In the genomic region with DNA sequence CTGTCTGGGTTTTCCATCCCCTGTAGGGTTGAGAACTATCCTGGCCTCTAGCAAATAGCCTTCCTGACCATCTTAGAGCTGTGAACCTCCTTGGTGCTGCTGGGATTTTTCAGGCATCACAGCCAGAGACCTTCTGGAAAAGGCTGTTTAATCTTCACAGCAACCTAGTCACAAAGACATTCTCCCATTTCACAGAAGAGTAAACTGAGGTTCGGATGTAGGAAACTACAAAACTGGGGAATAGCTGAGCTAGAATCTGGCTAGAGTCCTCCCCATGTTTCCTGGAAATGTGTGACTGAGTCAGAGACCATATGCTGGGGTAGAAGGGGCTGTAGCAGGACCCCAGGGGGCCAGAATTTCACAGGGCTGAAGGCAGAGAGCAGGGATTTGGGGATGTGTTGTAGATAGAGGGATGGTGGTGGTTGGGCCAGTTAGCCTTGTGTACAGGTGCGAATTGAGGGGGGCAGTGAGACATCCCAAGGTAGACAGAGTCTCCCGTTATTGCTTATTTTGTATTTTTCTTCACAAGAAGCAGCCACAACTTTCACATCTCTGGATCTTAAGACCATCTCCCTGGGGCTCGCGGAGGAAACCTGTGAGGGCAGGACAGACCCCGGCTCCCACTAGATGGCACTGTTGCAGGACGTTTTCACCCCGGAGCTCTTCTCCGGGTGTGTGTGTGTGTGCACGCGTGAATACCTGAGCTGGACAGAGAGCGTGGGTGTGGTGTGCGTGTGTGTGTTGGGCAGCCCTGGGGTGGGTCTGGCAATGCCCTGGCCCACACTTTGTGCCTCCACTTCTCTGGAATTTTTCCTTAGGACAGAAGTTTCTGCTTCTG, we compare ENCODE assay signal across 1 cellular context.
TF ChIP-seq lines count a peak whose summit lies in the region.

No MANE protein-coding gene starts in this region.

TF ChIP-seq in GM23338, 12 proteins besides CTCF, POLR2A, EP300 and RAD21 (continued from another document):
- TF ChIP-seq ZNF462 (CRISPR knock-in tag; IDR thresholded peaks at IDR 0.05) = no peak
- no peak for TF ChIP-seq ZNF331 (CRISPR knock-in tag; IDR thresholded peaks at IDR 0.05; ENCODE audit: low read depth)
- no peak for TF ChIP-seq CREB1 (CRISPR knock-in tag; IDR thresholded peaks at IDR 0.05; ENCODE audit: low read depth)
- no peak for TF ChIP-seq NANOG (IDR thresholded peaks at IDR 0.05; ENCODE audit: borderline replicate concordance)
- no peak for TF ChIP-seq EZH2 (IDR thresholded peaks at IDR 0.05; ENCODE audit: low read depth, unreplicated experiment)
